8 cellular contexts compared by ENCODE assay signal in the genomic region with DNA sequence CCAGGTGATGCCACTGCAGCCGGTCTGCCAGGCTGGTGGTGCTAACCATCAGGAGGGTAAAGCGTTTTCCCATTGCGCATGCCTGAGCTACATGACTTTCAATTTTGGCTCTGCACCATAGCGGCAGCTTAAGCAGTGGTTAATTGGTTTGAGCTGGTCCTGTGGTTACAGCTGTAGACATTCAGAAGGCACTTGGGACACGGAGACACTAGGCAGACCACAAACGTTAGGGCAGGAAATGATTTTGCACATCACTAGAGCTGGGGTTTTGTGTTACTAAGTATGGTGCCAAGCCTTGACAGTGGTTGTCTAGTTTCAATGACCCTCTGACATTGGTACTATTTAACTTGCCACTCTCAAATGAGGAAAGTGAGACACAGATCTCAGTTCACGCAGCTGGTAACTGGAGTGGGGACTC. TPM values are rescaled to one million over a fixed set of nuclear protein-coding genes. Genes with fewer than 3 reads are reported as not detected.
DNase-seq lines count a peak whose midpoint lies in the region; ATAC-seq and TF ChIP-seq lines count a peak whose summit lies in the region.

No MANE protein-coding gene starts in this region.

- peak; percentile 37 for DNase-seq in activated naive CD4-positive, alpha-beta T cell treated with Interleukin-2 at 50 U/mL for 16 hours
- no peak for DNase-seq in activated naive CD4-positive, alpha-beta T cell (lab: John Stamatoyannopoulos, UW)
- DNase-seq in T-helper 1 cell (peak in 4 of 5 donors; percentile 2 to 89 (median 16)), DMS53 (lab: John Stamatoyannopoulos, UW) (no peak), endothelial cell (ENCODE audit: low spot score) (no peak), kidney glomerular epithelial cell (lab: John Stamatoyannopoulos, UW) (no peak)
- peak; percentile 5 for DNase-seq in effector CD4-positive, alpha-beta T cell

- no peak overlapping the region for H3K4me3 Mint-ChIP-seq in endothelial cell (ENCODE audit: unreplicated experiment)

- no peak for TF ChIP-seq CTCF in endothelial cell (IDR thresholded peaks at IDR 0.05; ENCODE audit: unreplicated experiment)

- H3K36me3 Mint-ChIP-seq in endothelial cell (ENCODE audit: low read depth, unreplicated experiment) = no peaks in the 10 kb centered on the region

- no peaks in the 10 kb centered on the region for H3K27me3 Mint-ChIP-seq in endothelial cell (ENCODE audit: unreplicated experiment)

- no peak overlapping the region for H3K27ac Mint-ChIP-seq in endothelial cell (ENCODE audit: unreplicated experiment)

- no peaks in the 10 kb centered on the region for H3K9me3 Mint-ChIP-seq in endothelial cell (ENCODE audit: unreplicated experiment)

- no peaks in the 10 kb centered on the region for H3K4me1 Mint-ChIP-seq in endothelial cell (ENCODE audit: unreplicated experiment)

- ATAC-seq in HG03175 (IDR thresholded peaks at IDR 0.05; ENCODE audit: unreplicated experiment) = peak; percentile 99

RNA-seq across cellular contexts. Expression of a gene that starts 28.9 kb away (rescaled TPM):
- 47.1 TPM for total RNA-seq in endothelial cell (ENCODE audit: unreplicated experiment)

Comparison
In these comparisons a context has a peak if more than half of its experiments do, and no peak if none do; other contexts are left out.
1. DNase-seq: peak in activated naive CD4-positive, alpha-beta T cell treated with Interleukin-2 at 50 U/mL for 16 hours (single experiment), T-helper 1 cell (4 of 5) and effector CD4-positive, alpha-beta T cell (single experiment); none in activated naive CD4-positive, alpha-beta T cell (0 of 4), DMS53 (single experiment), endothelial cell (single experiment) and kidney glomerular epithelial cell (single experiment).